In genomic region chr19:19410553-19411550, GRCh38 we compare ENCODE assay signal across 12 cellular contexts. TPM values are rescaled to one million over a fixed set of nuclear protein-coding genes. Genes with fewer than 3 reads are reported as not detected.
DNase-seq lines count a peak whose midpoint lies in the region; ATAC-seq and TF ChIP-seq lines count a peak whose summit lies in the region.
"Had no signal": no experiment of that assay in that cellular context is flagged by ENCODE, and none has a peak within 500 bp of the region (broad histone marks: within the 10 kb centered on the region; RNA-seq: fewer than 3 reads in every experiment).

No MANE protein-coding gene starts in this region.

- H3K36me3 Mint-ChIP-seq in CD4-positive, alpha-beta T cell (ENCODE audit: low read depth), result peaks cover 34% of the 10 kb centered on the region
- peaks cover 6% of the 10 kb centered on the region for H3K36me3 Mint-ChIP-seq in mesothelial cell of epicardium
- no peaks in the 10 kb centered on the region for H3K36me3 Mint-ChIP-seq in osteocyte (ENCODE audit: unreplicated experiment)

- peak overlapping the region; percentile 87 for H3K27ac Mint-ChIP-seq in CD4-positive, alpha-beta T cell
- H3K27ac Mint-ChIP-seq in mesothelial cell of epicardium (peak overlapping the region; percentile 52), osteocyte (ENCODE audit: unreplicated experiment) (no peak overlapping the region)

- H3K9me3 Mint-ChIP-seq in CD4-positive, alpha-beta T cell, result no peaks in the 10 kb centered on the region
- H3K9me3 Mint-ChIP-seq in mesothelial cell of epicardium, result no peaks in the 10 kb centered on the region
- no peaks in the 10 kb centered on the region for H3K9me3 Mint-ChIP-seq in osteocyte (ENCODE audit: unreplicated experiment)

- CTCF ChIA-PET in CD4-positive, alpha-beta T cell (lab: Charles Lee), result interaction anchor here (0.7 to 2.0 kb wide), 3 partner anchors 43 to 79 kb away, joined by 3 to 4 read pairs (median 4); no protein-coding TSS in a partner anchor

- H3K9me3 ChIP-seq in CD4-positive, alpha-beta T cell (ENCODE audit: control insufficient read depth, low read length), result no peaks in the 10 kb centered on the region
- no peaks in the 10 kb centered on the region for H3K9me3 ChIP-seq in colonic mucosa

- H3K27me3 Mint-ChIP-seq in CD4-positive, alpha-beta T cell, result no peaks in the 10 kb centered on the region
- H3K27me3 Mint-ChIP-seq in mesothelial cell of epicardium (ENCODE audit: low read depth) (no peaks in the 10 kb centered on the region), osteocyte (ENCODE audit: unreplicated experiment) (no peaks in the 10 kb centered on the region)

- ATAC-seq in CD4-positive, alpha-beta T cell (ENCODE audit: poor library complexity), result peak; percentile 23
- peak; percentile 38 for ATAC-seq in GM21619 (IDR thresholded peaks at IDR 0.05; ENCODE audit: unreplicated experiment)

- POLR2A ChIA-PET in CD4-positive, alpha-beta T cell (lab: Charles Lee), result interaction anchor here (1.6 kb wide), 1 partner anchor 13 kb away, joined by 4 read pairs; no protein-coding TSS in a partner anchor

- H3K4me1 ChIP-seq in colonic mucosa, result peaks cover 5% of the 10 kb centered on the region

- no peaks in the 10 kb centered on the region for H3K36me3 ChIP-seq in colonic mucosa
- H3K36me3 ChIP-seq: brain microvascular endothelial cell had no signal

- no peak overlapping the region for H3K4me3 ChIP-seq in colonic mucosa
- H3K4me3 ChIP-seq: hepatocyte had no signal

- peak overlapping the region in 1 of 2 donors; percentile 3 for H3K9ac ChIP-seq in colonic mucosa (ENCODE audit: low read depth in 2 of 2, low read length in 2 of 2)

- peak overlapping the region; percentile 1 for H3K4me3 Mint-ChIP-seq in CD4-positive, alpha-beta T cell
- H3K4me3 Mint-ChIP-seq in mesothelial cell of epicardium (no peak overlapping the region), osteocyte (ENCODE audit: unreplicated experiment) (no peak overlapping the region)

- no peaks in the 10 kb centered on the region for H3K27me3 ChIP-seq in CD4-positive, alpha-beta T cell (ENCODE audit: control insufficient read depth, insufficient read depth, low read length)
- no peaks in the 10 kb centered on the region for H3K27me3 ChIP-seq in colonic mucosa
- H3K27me3 ChIP-seq: brain microvascular endothelial cell, hepatocyte had no signal

- peaks cover 80% of the 10 kb centered on the region for H3K4me1 Mint-ChIP-seq in CD4-positive, alpha-beta T cell (ENCODE audit: low read depth)
- peaks cover 46% of the 10 kb centered on the region for H3K4me1 Mint-ChIP-seq in mesothelial cell of epicardium
- H3K4me1 Mint-ChIP-seq in osteocyte (ENCODE audit: unreplicated experiment), result peaks cover 40% of the 10 kb centered on the region

- H3K27ac ChIP-seq in CD4-positive, alpha-beta T cell (ENCODE audit: low read depth, low read length), result peak overlapping the region; percentile 29
- H3K27ac ChIP-seq in colonic mucosa, result no peak overlapping the region
- H3K27ac ChIP-seq: brain microvascular endothelial cell, hepatocyte had no signal

- intact Hi-C loops in CD4-positive, alpha-beta T cell (cut with DNase I, micrococcal nuclease), result no loop called here
- intact Hi-C loops in colonic mucosa (cut with DNase I), result no loop called here

- no peak for TF ChIP-seq CTCF in CD4-positive, alpha-beta T cell (IDR thresholded peaks at IDR 0.05)
- TF ChIP-seq CTCF in mesothelial cell of epicardium (IDR thresholded peaks at IDR 0.05; ENCODE audit: unreplicated experiment), result no peak
- TF ChIP-seq CTCF in colonic mucosa (IDR thresholded peaks at IDR 0.05), result no peak
- TF ChIP-seq CTCF in osteocyte (IDR thresholded peaks at IDR 0.05), result no peak

- DNase-seq in CD4-positive, alpha-beta T cell, result peak in 1 of 10 experiments; percentile 11
- DNase-seq in activated CD8-positive, alpha-beta memory T cell treated with anti-CD3 and anti-CD28 coated beads for 24 hours, result peak; percentile 73
- DNase-seq in mesothelial cell of epicardium (ENCODE audit: low spot score in 2 of 2, unreplicated experiment in 2 of 2) (no peak), colonic mucosa (no peak), osteocyte (ENCODE audit: extremely low spot score, unreplicated experiment) (no peak), LoVo (ENCODE audit: low spot score) (no peak), NCI-H187 treated with DMSO at 0.1 percent for 48 hours (lab: John Stamatoyannopoulos, UW) (no peak)
- DNase-seq: brain microvascular endothelial cell, Calu3, NCI-H345 had no signal

RNA-seq across cellular contexts. Expression of gene GATAD2A, which starts 5.4 kb away (rescaled TPM):
- total RNA-seq in CD4-positive, alpha-beta T cell, result 100 to 1,000 TPM; 104 to 107 TPM
- total RNA-seq in mesothelial cell of epicardium, result 112 to 113 TPM (median 113 TPM) in 3 replicates
- total RNA-seq in colonic mucosa, result 100 to 1,000 TPM; 102 to 145 TPM
- 75.6 and 81.3 TPM in 2 replicates for total RNA-seq in osteocyte
